Comparison of ENCODE assay signal across 18 cellular contexts in the genomic region with DNA sequence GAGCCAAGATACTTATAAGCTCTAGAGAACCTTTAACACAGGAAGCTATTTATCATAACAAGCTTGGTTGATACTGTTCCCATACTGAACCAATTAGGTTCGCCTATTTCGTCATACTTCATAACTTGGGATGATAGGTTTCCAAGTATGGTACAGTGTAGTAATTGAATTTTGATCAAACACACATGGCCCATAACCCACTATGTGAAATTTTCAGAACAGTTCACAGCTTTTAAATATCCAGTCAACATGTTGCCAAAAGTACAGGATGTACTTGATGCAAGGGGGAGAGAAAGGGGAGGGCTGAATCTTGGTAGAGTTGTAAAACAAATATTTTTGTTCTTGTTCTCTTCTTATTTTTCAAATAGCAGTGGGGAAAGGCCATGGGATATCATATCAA.
DNase-seq lines count a peak whose midpoint lies in the region; ATAC-seq and TF ChIP-seq lines count a peak whose summit lies in the region.
"Had no signal": no experiment of that assay in that cellular context is flagged by ENCODE, and none has a peak within 500 bp of the region (broad histone marks: within the 10 kb centered on the region; RNA-seq: fewer than 3 reads in every experiment).

No MANE protein-coding gene starts in this region.

- intact Hi-C loops in Right ventricle myocardium superior (cut with DNase I), result no loop called here
- intact Hi-C loops in aorta (cut with DNase I), result no loop called here

- TF ChIP-seq CTCF in right atrium auricular region (IDR thresholded peaks at IDR 0.05) (no peak), fibroblast of pulmonary artery (IDR thresholded peaks at IDR 0.05; ENCODE audit: low read length, missing control alignments) (no peak), omental fat pad (IDR thresholded peaks at IDR 0.05) (no peak)

- DNase-seq in Right ventricle myocardium superior, result no peak
- DNase-seq in right atrium auricular region (ENCODE audit: low spot score), result no peak
- DNase-seq in fibroblast of pulmonary artery (ENCODE audit: low read depth), result peak; percentile 74
- DNase-seq in omental fat pad (ENCODE audit: low spot score), result no peak
- no peak for DNase-seq in aorta
- no peak for DNase-seq in activated T-cell treated with anti-CD3 and anti-CD28 coated beads, Interleukin-2, amount 50 U/mL, for 48 hours
- no peak for DNase-seq in NCI-H146 (lab: John Stamatoyannopoulos, UW)
- DNase-seq: activated CD4-positive, alpha-beta memory T cell treated with anti-CD3 and anti-CD28 coated beads for 36 hours; activated gamma-delta T cell; cerebellar nuclear complex; DMS 273 treated with DMSO at 0.1 percent for 48 hours; islet precursor cell; natural killer cell; NCI-H446; PC-9 had no signal

- H3K9me3 ChIP-seq in right atrium auricular region (no peaks in the 10 kb centered on the region), aorta (ENCODE audit: control insufficient read depth, low read length) (no peaks in the 10 kb centered on the region)
- H3K9me3 ChIP-seq: A549 had no signal

- ATAC-seq in Right ventricle myocardium superior (ENCODE audit: poor library complexity) (peak; percentile 79), omental fat pad (ENCODE audit: low FRiP score) (peak; percentile 60), aorta (ENCODE audit: low FRiP score) (peak; percentile 84), HG03196 (IDR thresholded peaks at IDR 0.05; ENCODE audit: unreplicated experiment) (no peak)
- ATAC-seq: A549, esophagus mucosa, natural killer cell had no signal

- no peak overlapping the region for H3K4me3 ChIP-seq in right atrium auricular region
- H3K4me3 ChIP-seq in fibroblast of pulmonary artery (replicated peaks; ENCODE audit: low read depth, low read length), result no peak overlapping the region
- no peak overlapping the region for H3K4me3 ChIP-seq in aorta (ENCODE audit: low read length in 2 of 2)
- H3K4me3 ChIP-seq: A549, PC-9 had no signal

- no peaks in the 10 kb centered on the region for H3K36me3 ChIP-seq in right atrium auricular region
- no peaks in the 10 kb centered on the region for H3K36me3 ChIP-seq in aorta (ENCODE audit: control insufficient read depth in 1 of 2, insufficient read depth in 2 of 2, low read length in 1 of 2)

- H3K27me3 ChIP-seq in right atrium auricular region, result no peaks in the 10 kb centered on the region
- no peaks in the 10 kb centered on the region for H3K27me3 ChIP-seq in aorta (ENCODE audit: control insufficient read depth in 1 of 2, insufficient read depth in 2 of 2, low read length in 1 of 2)

- H3K4me1 ChIP-seq in right atrium auricular region (peaks cover 0 to 25% of the 10 kb centered on the region in 2 donors), aorta (ENCODE audit: control insufficient read depth in 1 of 2, insufficient read depth in 2 of 2, low read length in 2 of 2) (peaks cover 5 to 17% of the 10 kb centered on the region in 2 donors)
- H3K4me1 ChIP-seq: A549 had no signal

- 3 to 10% methylated on average over 2 of the region's 2 CpGs for WGBS in aorta, 2 donors

- H3K27ac ChIP-seq in right atrium auricular region, result peak overlapping the region in 1 of 2 donors; percentile 76
- H3K27ac ChIP-seq in aorta (ENCODE audit: low read depth in 1 of 2, low read length in 2 of 2), result peak overlapping the region in 1 of 2 donors; percentile 74
- H3K27ac ChIP-seq: A549, PC-9 had no signal
